17 cellular contexts compared by ENCODE assay signal in genomic region chr6:332671-333070, GRCh38. TPM values are rescaled to one million over a fixed set of nuclear protein-coding genes. Genes with fewer than 3 reads are reported as not detected.
DNase-seq lines count a peak whose midpoint lies in the region; ATAC-seq and TF ChIP-seq lines count a peak whose summit lies in the region.
"Had no signal": no experiment of that assay in that cellular context is flagged by ENCODE, and none has a peak within 500 bp of the region (broad histone marks: within the 10 kb centered on the region; RNA-seq: fewer than 3 reads in every experiment).

No MANE protein-coding gene starts in this region.

- H3K4ac ChIP-seq in IMR-90 (ENCODE audit: low read depth, low read length), result no peak overlapping the region

- H2AK9ac ChIP-seq in IMR-90 (replicated peaks; ENCODE audit: low read depth, low read length, poor library complexity), result no peak overlapping the region

- no peak overlapping the region for H3K4me3 Mint-ChIP-seq in WTC11
- H3K4me3 Mint-ChIP-seq: brain; effector memory CD8-positive, alpha-beta T cell; T-helper 2 cell treated with Interferon-gamma antibody and Interleukin-4, amounts not matched to agents 5 μg/mL and 100 μg/mL, for 36 hours; type B pancreatic cell had no signal

- CTCF ChIA-PET in AG04449 (lab: Yijun Ruan, JAX) (no interaction called here), IMR-90 (lab: Yijun Ruan, JAX) (interaction anchor here (0.7 to 1.6 kb wide), 2 partner anchors 12 to 144 kb away, joined by 3 to 4 read pairs; no protein-coding TSS in a partner anchor), WTC11 (lab: Charles Lee) (interaction anchor here (0.8 to 1.7 kb wide), 5 partner anchors 8 to 144 kb away, joined by 3 to 6 read pairs (median 3); no protein-coding TSS in a partner anchor)

- no peak overlapping the region for H4K8ac ChIP-seq in IMR-90 (ENCODE audit: low read depth in 2 of 2, low read length in 2 of 2)

- no peaks in the 10 kb centered on the region; the same call in 1 of the 2 replicates for H3K9me1 ChIP-seq in IMR-90 (ENCODE audit: insufficient read depth, low read length)

- H4K5ac ChIP-seq in IMR-90 (ENCODE audit: low read depth, low read length), result no peak overlapping the region

- no peaks in the 10 kb centered on the region for H3K36me3 ChIP-seq in IMR-90 (ENCODE audit: control insufficient read depth, insufficient read depth, low read length)
- no peaks in the 10 kb centered on the region for H3K36me3 ChIP-seq in brain microvascular endothelial cell (replicated peaks)
- H3K36me3 ChIP-seq: neutrophil had no signal

- BruUV-seq in IMR-90 (replicated peaks; lab: Mats Ljungman, UMichigan), result no TSS peak

- no peak overlapping the region for H3K27ac Mint-ChIP-seq in WTC11
- H3K27ac Mint-ChIP-seq: brain; effector memory CD8-positive, alpha-beta T cell; T-helper 2 cell treated with Interferon-gamma antibody and Interleukin-4, amounts not matched to agents 5 μg/mL and 100 μg/mL, for 36 hours; type B pancreatic cell had no signal

- H3K56ac ChIP-seq in IMR-90 (ENCODE audit: extremely low read depth, insufficient read depth, low read length), result no peak overlapping the region

- TF ChIP-seq RAD21 in IMR-90 (IDR thresholded peaks at IDR 0.05; ENCODE audit: low read length), result no peak

- POLR2A ChIA-PET in AG04449 (lab: Yijun Ruan, JAX) (no interaction called here), IMR-90 (lab: Charles Lee; ENCODE audit: unreplicated experiment) (no interaction called here), WTC11 (lab: Charles Lee) (no interaction called here)

- TF ChIP-seq CTCF in AG04449 (IDR thresholded peaks at IDR 0.05; ENCODE audit: insufficient read depth, low read length, missing control alignments) (no peak), IMR-90 (conservative IDR thresholded peaks at IDR 0.05; ENCODE audit: low read depth, low read length) (no peak), brain microvascular endothelial cell (IDR thresholded peaks at IDR 0.05; ENCODE audit: low read depth, low read length, missing control alignments) (no peak), WTC11 (IDR thresholded peaks at IDR 0.05) (no peak)

- H2BK120ac ChIP-seq in IMR-90 (ENCODE audit: low read depth, low read length), result no peak overlapping the region

- H3K23ac ChIP-seq in IMR-90 (ENCODE audit: low read depth, low read length), result no peak overlapping the region

- H2AK5ac ChIP-seq in IMR-90 (ENCODE audit: low read depth, low read length), result no peak overlapping the region

- H3K36me3 Mint-ChIP-seq in WTC11, result peaks cover 18% of the 10 kb centered on the region
- H3K36me3 Mint-ChIP-seq: brain had no signal

- H3K27ac ChIP-seq in IMR-90 (ENCODE audit: insufficient read depth, low read length), result no peak overlapping the region
- H3K27ac ChIP-seq in brain microvascular endothelial cell, result no peak overlapping the region
- H3K27ac ChIP-seq: A549, neutrophil had no signal

- H4K91ac ChIP-seq in IMR-90 (ENCODE audit: insufficient read depth, low read depth, low read length), result no peak overlapping the region

- H3K9ac ChIP-seq in IMR-90 (ENCODE audit: low read depth, low read length), result no peak overlapping the region

- no peak overlapping the region for H3K14ac ChIP-seq in IMR-90 (replicated peaks; ENCODE audit: low read depth, low read length)

- H3K79me1 ChIP-seq in IMR-90 (ENCODE audit: low read depth in 1 of 2, low read length in 2 of 2), result no peaks in the 10 kb centered on the region

- H3K9me3 Mint-ChIP-seq in WTC11, result peaks cover 24% of the 10 kb centered on the region
- H3K9me3 Mint-ChIP-seq: effector memory CD8-positive, alpha-beta T cell; T-helper 2 cell treated with Interferon-gamma antibody and Interleukin-4, amounts not matched to agents 5 μg/mL and 100 μg/mL, for 36 hours; type B pancreatic cell had no signal

- dilution Hi-C loops in IMR-90 (cut with HindIII; ENCODE audit: low sequenced_read_pairs, unreplicated experiment), result no loop called here

- H3K27me3 Mint-ChIP-seq in WTC11 (ENCODE audit: low read depth), result peaks cover 3% of the 10 kb centered on the region; the same call in 1 of the 2 replicates
- H3K27me3 Mint-ChIP-seq: effector memory CD8-positive, alpha-beta T cell; type B pancreatic cell had no signal

- intact Hi-C loops in IMR-90 (cut with micrococcal nuclease), result no loop called here

- peaks cover 3% of the 10 kb centered on the region for H3K4me1 ChIP-seq in IMR-90 (ENCODE audit: control insufficient read depth, insufficient read depth, low read length)
- H3K4me1 ChIP-seq: A549 had no signal

- no peak overlapping the region for H3K4me2 ChIP-seq in IMR-90 (ENCODE audit: low read depth, low read length)
- H3K4me2 ChIP-seq: A549 had no signal

- no peak overlapping the region for H2BK15ac ChIP-seq in IMR-90 (ENCODE audit: low read depth, low read length)

- 70% methylated on average over 2 of the region's 7 CpGs; no CpG with 5 or more reads in 1 of the 2 experiments for WGBS in IMR-90 (ENCODE audit: extremely low coverage in 2 of 2, insufficient read length in 1 of 2), 2 experiments

- no peaks in the 10 kb centered on the region; the same call in 1 of the 2 replicates for H4K20me1 ChIP-seq in IMR-90 (ENCODE audit: insufficient read depth, low read length)

- no peak overlapping the region for H2BK5ac ChIP-seq in IMR-90 (ENCODE audit: low read depth, low read length, poor library complexity, severe bottlenecking)

- H3K4me1 Mint-ChIP-seq in WTC11, result no peaks in the 10 kb centered on the region

- in situ Hi-C loops in IMR-90 (cut with MboI; ENCODE audit: low sequenced_read_pairs), result no loop called here
- in situ Hi-C loops in brain microvascular endothelial cell (cut with HindIII; ENCODE audit: low pct_ligation_motif_present, low sequenced_read_pairs), result no loop called here

- no peak overlapping the region for H2BK20ac ChIP-seq in IMR-90 (ENCODE audit: low read depth, low read length)

- H3K18ac ChIP-seq in IMR-90 (ENCODE audit: low read depth, low read length), result no peak overlapping the region

- DNase-seq in AG04449 (ENCODE audit: low read depth, low spot score) (peak; percentile 23), IMR-90 (peak; percentile 70), brain microvascular endothelial cell (peak; percentile 24), inferior parietal cortex (ENCODE audit: extremely low spot score) (peak; percentile 60), Ammon's horn (ENCODE audit: low spot score) (no peak), WTC11 (ENCODE audit: low spot score) (no peak), dedifferentiated amniotic fluid mesenchymal stem cell (ENCODE audit: extremely low spot score) (no peak)
- DNase-seq: activated naive CD4-positive, alpha-beta T cell; effector memory CD8-positive, alpha-beta T cell; GDM1; NCI-H1092 treated with DMSO at 0.1 percent for 48 hours had no signal

- ATAC-seq in IMR-90 (ENCODE audit: low read depth), result no peak
- ATAC-seq in WTC11, result no peak
- no peak for ATAC-seq in GM18520 (IDR thresholded peaks at IDR 0.05; ENCODE audit: unreplicated experiment)
- ATAC-seq: A549; effector memory CD8-positive, alpha-beta T cell had no signal

- H3K27me3 ChIP-seq in IMR-90 (ENCODE audit: control insufficient read depth, insufficient read depth, low read length) (no peaks in the 10 kb centered on the region), brain microvascular endothelial cell (replicated peaks) (no peaks in the 10 kb centered on the region)
- H3K27me3 ChIP-seq: neutrophil had no signal

- H3K4me3 ChIP-seq in AG04449 (ENCODE audit: low read depth, low read length), result no peak overlapping the region
- no peak overlapping the region for H3K4me3 ChIP-seq in IMR-90 (ENCODE audit: insufficient read depth, low read depth, low read length)
- H3K4me3 ChIP-seq in brain microvascular endothelial cell (ENCODE audit: low read depth, low read length), result no peak overlapping the region
- H3K4me3 ChIP-seq: A549 had no signal

- peaks cover 4% of the 10 kb centered on the region; the same call in 1 of the 2 replicates for H3K9me3 ChIP-seq in IMR-90 (ENCODE audit: control insufficient read depth, insufficient read depth, low read length)
- H3K9me3 ChIP-seq: A549, neutrophil had no signal

- H2AFZ ChIP-seq in IMR-90 (replicated peaks; ENCODE audit: low read length, poor library complexity), result no peak overlapping the region

- no peak for TF ChIP-seq POLR2A in IMR-90 (IDR thresholded peaks at IDR 0.05; ENCODE audit: low read depth, low read length)

TF ChIP-seq in IMR-90, 13 proteins besides CTCF, POLR2A, EP300 and RAD21 (continues in another document):
- TF ChIP-seq CHD1 (IDR thresholded peaks at IDR 0.05; ENCODE audit: low read depth, low read length) (no peak), BHLHE40 (IDR thresholded peaks at IDR 0.05; ENCODE audit: low read depth, low read length) (no peak), RCOR1 (IDR thresholded peaks at IDR 0.05; ENCODE audit: insufficient replicate concordance, low read length) (no peak), SMC3 (IDR thresholded peaks at IDR 0.05; ENCODE audit: low read depth, low read length) (no peak), NFE2L2 (IDR thresholded peaks at IDR 0.05; ENCODE audit: low read depth, low read length) (no peak), MXI1 (IDR thresholded peaks at IDR 0.05; ENCODE audit: borderline replicate concordance, low read depth, low read length) (no peak)

TF ChIP-seq in WTC11, 78 proteins besides CTCF, POLR2A, EP300 and RAD21 (continues in another document):
- TF ChIP-seq SOX15 (CRISPR knock-in tag; IDR thresholded peaks at IDR 0.05) (no peak), JUN (CRISPR knock-in tag; IDR thresholded peaks at IDR 0.05) (no peak), ZBTB21 (CRISPR knock-in tag; IDR thresholded peaks at IDR 0.05; ENCODE audit: borderline replicate concordance) (no peak)

RNA-seq across cellular contexts. Expression of gene DUSP22, which starts 40.4 kb away (rescaled TPM):
- total RNA-seq in IMR-90 (2012; rRNA removed) (6.9 and 8.2 TPM in 2 replicates), WTC11 (2021) (37.2 to 41.4 TPM (median 38.5 TPM) in 3 replicates)
- 5.5 and 7.1 TPM in 2 replicates for polyA plus RNA-seq in IMR-90 (2012; rRNA removed)
- polyA plus RNA-seq in IMR-90 (2012; cell fraction: cytosol; rRNA removed), result 5.5 and 6.3 TPM in 2 replicates
- 25.6 and 29.1 TPM in 2 replicates for polyA plus RNA-seq in IMR-90 (2012; cell fraction: nucleus; rRNA removed; ENCODE audit: low replicate concordance)

RNA-seq across cellular contexts. Expression of gene IRF4, which starts 58.9 kb away (rescaled TPM):
- total RNA-seq in IMR-90 (2012; rRNA removed), result not detected in 2 replicates
- not detected in 2 replicates for polyA plus RNA-seq in IMR-90 (2012; rRNA removed)
- polyA plus RNA-seq in IMR-90 (2012; cell fraction: cytosol; rRNA removed), result not detected in 2 replicates
- 0.01 and 0.08 TPM in 2 replicates for polyA plus RNA-seq in IMR-90 (2012; cell fraction: nucleus; rRNA removed; ENCODE audit: low replicate concordance)
- total RNA-seq in WTC11 (2021), result 1.6 to 2.2 TPM (median 2.2 TPM) in 3 replicates

Comparison
In these comparisons a context has a peak if more than half of its experiments do, and no peak if none do; other contexts are left out.
1. DNase-seq: peak in AG04449 (single experiment), IMR-90 (single experiment), brain microvascular endothelial cell (single experiment) and inferior parietal cortex (single experiment); none in Ammon's horn (single experiment), WTC11 (single experiment) and dedifferentiated amniotic fluid mesenchymal stem cell (single experiment).